ENCODE assay signal across 12 cellular contexts in the genomic region with DNA sequence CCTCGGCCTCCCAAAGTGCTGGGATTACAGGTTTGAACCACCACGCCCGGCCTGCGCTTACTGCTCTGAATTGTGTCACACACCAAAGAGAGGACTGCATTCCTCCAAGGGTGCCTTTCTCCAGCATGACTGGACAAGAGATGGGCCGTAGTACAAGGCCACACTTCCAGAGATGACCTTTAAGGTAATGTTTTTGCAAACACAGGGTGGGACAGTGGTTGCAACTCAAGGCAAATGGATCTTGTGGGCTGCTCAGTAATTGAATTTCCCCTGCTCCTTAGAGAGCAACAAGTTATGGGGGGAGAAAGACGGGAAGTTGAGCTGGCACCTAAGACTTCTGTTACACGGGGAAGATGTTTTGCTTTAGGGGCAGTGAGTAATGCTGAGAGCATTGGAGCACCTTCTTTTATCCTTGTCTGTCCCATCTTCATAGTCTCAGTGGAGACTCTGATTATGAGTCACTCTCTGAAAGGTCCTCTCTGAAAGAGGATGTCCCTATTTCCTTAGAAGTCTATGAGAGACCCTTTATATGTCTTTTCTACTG.
DNase-seq lines count a peak whose midpoint lies in the region; ATAC-seq, FAIRE-seq and TF ChIP-seq lines count a peak whose summit lies in the region.
"Had no signal": no experiment of that assay in that cellular context is flagged by ENCODE, and none has a peak within 500 bp of the region (broad histone marks: within the 10 kb centered on the region; RNA-seq: fewer than 3 reads in every experiment).

No MANE protein-coding gene starts in this region.

- H3K36me3 ChIP-seq in HepG2 (replicated peaks in 1 of 2; ENCODE audit: control insufficient read depth in 1 of 2, insufficient read depth in 2 of 2, low read length in 2 of 2) (no peaks in the 10 kb centered on the region), right lobe of liver (no peaks in the 10 kb centered on the region), upper lobe of left lung (no peaks in the 10 kb centered on the region)
- H3K36me3 ChIP-seq: pancreas, uterus had no signal

- TF ChIP-seq CTCF in HepG2 (CRISPR knock-in tag; IDR thresholded peaks at IDR 0.05), result no peak
- no peak for TF ChIP-seq CTCF in right lobe of liver (IDR thresholded peaks at IDR 0.05)
- no peak for TF ChIP-seq CTCF in fibroblast of the aortic adventitia (IDR thresholded peaks at IDR 0.05; ENCODE audit: insufficient read depth, low read length)
- no peak for TF ChIP-seq CTCF in upper lobe of left lung (IDR thresholded peaks at IDR 0.05)

- H3K27ac ChIP-seq in HepG2 (ENCODE audit: extremely low read length, insufficient read depth, low read length) (no peak overlapping the region), right lobe of liver (no peak overlapping the region), upper lobe of left lung (no peak overlapping the region)
- H3K27ac ChIP-seq: KMS-11, pancreas, uterus had no signal

- peaks cover 14% of the 10 kb centered on the region for H3K4me1 ChIP-seq in HepG2 (ENCODE audit: insufficient read depth, low read length)
- H3K4me1 ChIP-seq in right lobe of liver, result no peaks in the 10 kb centered on the region
- peaks cover 0 to 5% (median 3%) of the 10 kb centered on the region in 4 donors for H3K4me1 ChIP-seq in upper lobe of left lung
- H3K4me1 ChIP-seq: pancreas, uterus had no signal

- FAIRE-seq in HepG2 (lab: Jason Lieb, UNC) (no peak), urothelium cell line (lab: Jason Lieb, UNC) (no peak)
- FAIRE-seq: pancreas had no signal

- TF ChIP-seq POLR2A in HepG2 (IDR thresholded peaks at IDR 0.05; ENCODE audit: insufficient read depth in 1 of 2, low read depth in 2 of 2, low read length in 2 of 2), result no peak
- no peak for TF ChIP-seq POLR2A in right lobe of liver (IDR thresholded peaks at IDR 0.05)
- TF ChIP-seq POLR2A in upper lobe of left lung (IDR thresholded peaks at IDR 0.05), result no peak

- intact Hi-C loops in HepG2 (cut with micrococcal nuclease; ENCODE audit: unreplicated experiment), result no loop called here
- intact Hi-C loops in right lobe of liver (cut with DNase I), result no loop called here

- H3K27me3 ChIP-seq in HepG2 (ENCODE audit: control insufficient read depth in 1 of 2, insufficient read depth in 2 of 2, low read length in 2 of 2) (peaks cover 1 to 20% of the 10 kb centered on the region in 2 experiments; a peak in 3 of 5 replicates), right lobe of liver (no peaks in the 10 kb centered on the region), upper lobe of left lung (no peaks in the 10 kb centered on the region)
- H3K27me3 ChIP-seq: pancreas, uterus had no signal

- CTCF ChIA-PET in HepG2 (lab: Yijun Ruan, JAX; ENCODE audit: low intra/inter-chr PET ratio, low total read pairs), result no interaction called here

- no peak overlapping the region for H3K9ac ChIP-seq in HepG2 (ENCODE audit: insufficient read depth, low read depth, low read length)
- H3K9ac ChIP-seq: KMS-11 had no signal

- POLR2A ChIA-PET in HepG2 (lab: Yijun Ruan, JAX), result interaction anchor here (1.8 kb wide), 1 partner anchor 66 kb away, joined by 6 read pairs; a partner anchor contains a TSS

- no TSS peak for BruUV-seq in HepG2 (replicated peaks; lab: Mats Ljungman, UMichigan)

- H3K79me2 ChIP-seq in HepG2 (ENCODE audit: insufficient read depth, low read length), result no peaks in the 10 kb centered on the region

- in situ Hi-C loops in HepG2 (cut with HindIII; ENCODE audit: extremely low pct_ligation_motif_present, low pct_unique_long_range_greater_than_20kb), result no loop called here

- H3K4me2 ChIP-seq in HepG2 (ENCODE audit: low read depth, low read length), result no peak overlapping the region
- H3K4me2 ChIP-seq: KMS-11 had no signal

- TF ChIP-seq RAD21 in HepG2 (CRISPR knock-in tag; IDR thresholded peaks at IDR 0.05), result no peak

- H3K4me3 ChIP-seq in HepG2 (replicated peaks in 1 of 3; ENCODE audit: insufficient read depth in 1 of 3, low read depth in 2 of 3, low read length in 3 of 3) (no peak overlapping the region), right lobe of liver (no peak overlapping the region), fibroblast of the aortic adventitia (ENCODE audit: low read depth, low read length) (no peak overlapping the region), upper lobe of left lung (no peak overlapping the region)
- H3K4me3 ChIP-seq: pancreas, uterus had no signal

- WGBS in HepG2 (ENCODE audit: low lambda C conversion rate), result 7% methylated on average over 5 of the region's 7 CpGs
- WGBS in right lobe of liver (ENCODE audit: insufficient coverage, low coverage, low lambda C conversion rate, missing lambda C conversion rate), result 67% methylated on average over 6 of the region's 7 CpGs
- 86% methylated on average over 7 of the region's 7 CpGs for WGBS in upper lobe of left lung, 2 donors

- no peak overlapping the region for H2AFZ ChIP-seq in HepG2 (ENCODE audit: low read length)

- ATAC-seq in HepG2, result peak; percentile 50; the same call in 2 of the 3 replicates
- ATAC-seq in right lobe of liver, result no peak
- peak; percentile 78 for ATAC-seq in SK-N-SH treated with all-trans-retinoic acid at 6 μM for 48 hours
- no peak for ATAC-seq in stimulated activated naive CD8-positive, alpha-beta T cell treated with anti-CD3 and anti-CD28 coated beads, Interleukin-15, Interleukin-2, amounts not matched to agents 100 U/mL and 50 U/mL, for 24 hours
- ATAC-seq in upper lobe of left lung (ENCODE audit: low FRiP score in 2 of 2), result no peak

- TF ChIP-seq EP300 in HepG2 (IDR thresholded peaks at IDR 0.05; ENCODE audit: low read depth in 2 of 2, low read length in 2 of 2) (no peak), HepG2 (CRISPR knock-in tag; IDR thresholded peaks at IDR 0.05; ENCODE audit: borderline replicate concordance) (no peak), upper lobe of left lung (IDR thresholded peaks at IDR 0.05) (no peak)

- DNase-seq in HepG2 (ENCODE audit: low spot score) (no peak), right lobe of liver (no peak), fibroblast of the aortic adventitia (ENCODE audit: low read depth) (peak; percentile 23), urothelium cell line (ENCODE audit: low spot score) (peak; percentile 53), Ammon's horn (ENCODE audit: low spot score) (no peak), upper lobe of left lung (no peak)
- DNase-seq in stimulated activated naive CD8-positive, alpha-beta T cell treated with anti-CD3 and anti-CD28 coated beads, Interleukin-15, Interleukin-2, amounts not matched to agents 100 U/mL and 50 U/mL, for 24 hours, result no peak
- DNase-seq: activated CD4-positive, alpha-beta T cell treated with anti-CD3 and anti-CD28 coated beads for 48 hours; pancreas had no signal

- no peaks in the 10 kb centered on the region for H4K20me1 ChIP-seq in HepG2 (ENCODE audit: insufficient read depth, low read length)

- H3K9me3 ChIP-seq in HepG2 (ENCODE audit: low read length) (no peaks in the 10 kb centered on the region), right lobe of liver (no peaks in the 10 kb centered on the region), upper lobe of left lung (peaks cover 0 to 2% (median 0%) of the 10 kb centered on the region in 4 donors)
- H3K9me3 ChIP-seq: pancreas had no signal

TF ChIP-seq in HepG2, 621 proteins besides CTCF, POLR2A, EP300 and RAD21 (continues in another document):
- TF ChIP-seq HHEX (CRISPR knock-in tag; IDR thresholded peaks at IDR 0.05) (no peak), ZNF749 (CRISPR knock-in tag; IDR thresholded peaks at IDR 0.05; ENCODE audit: borderline replicate concordance) (no peak), REL (CRISPR knock-in tag; conservative IDR thresholded peaks at IDR 0.05) (no peak), HMG20A (CRISPR knock-in tag; IDR thresholded peaks at IDR 0.05; ENCODE audit: borderline replicate concordance) (no peak), RBM39 (IDR thresholded peaks at IDR 0.05; ENCODE audit: low read depth, low read length, poor library complexity, severe bottlenecking) (no peak), ELF1 (CRISPR knock-in tag; IDR thresholded peaks at IDR 0.05) (no peak), KLF12 (CRISPR knock-in tag; IDR thresholded peaks at IDR 0.05; ENCODE audit: borderline replicate concordance) (no peak), ZNF772 (CRISPR knock-in tag; IDR thresholded peaks at IDR 0.05) (no peak)
- TF ChIP-seq, protein P1, sequence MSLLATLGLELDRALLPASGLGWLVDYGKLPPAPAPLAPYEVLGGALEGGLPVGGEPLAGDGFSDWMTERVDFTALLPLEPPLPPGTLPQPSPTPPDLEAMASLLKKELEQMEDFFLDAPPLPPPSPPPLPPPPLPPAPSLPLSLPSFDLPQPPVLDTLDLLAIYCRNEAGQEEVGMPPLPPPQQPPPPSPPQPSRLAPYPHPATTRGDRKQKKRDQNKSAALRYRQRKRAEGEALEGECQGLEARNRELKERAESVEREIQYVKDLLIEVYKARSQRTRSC (CRISPR knock-in tag; IDR thresholded peaks at IDR 0.05; ENCODE audit: low read depth), result no peak

TF ChIP-seq in SK-N-SH treated with all-trans-retinoic acid at 6 μM for 48 hours, 23 proteins besides CTCF, POLR2A, EP300 and RAD21 (continues in another document):
- TF ChIP-seq, protein P2, sequence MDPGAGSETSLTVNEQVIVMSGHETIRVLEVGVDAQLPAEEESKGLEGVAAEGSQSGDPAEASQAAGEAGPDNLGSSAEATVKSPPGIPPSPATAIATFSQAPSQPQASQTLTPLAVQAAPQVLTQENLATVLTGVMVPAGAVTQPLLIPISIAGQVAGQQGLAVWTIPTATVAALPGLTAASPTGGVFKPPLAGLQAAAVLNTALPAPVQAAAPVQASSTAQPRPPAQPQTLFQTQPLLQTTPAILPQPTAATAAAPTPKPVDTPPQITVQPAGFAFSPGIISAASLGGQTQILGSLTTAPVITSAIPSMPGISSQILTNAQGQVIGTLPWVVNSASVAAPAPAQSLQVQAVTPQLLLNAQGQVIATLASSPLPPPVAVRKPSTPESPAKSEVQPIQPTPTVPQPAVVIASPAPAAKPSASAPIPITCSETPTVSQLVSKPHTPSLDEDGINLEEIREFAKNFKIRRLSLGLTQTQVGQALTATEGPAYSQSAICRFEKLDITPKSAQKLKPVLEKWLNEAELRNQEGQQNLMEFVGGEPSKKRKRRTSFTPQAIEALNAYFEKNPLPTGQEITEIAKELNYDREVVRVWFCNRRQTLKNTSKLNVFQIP (CRISPR knock-in tag; IDR thresholded peaks at IDR 0.05; ENCODE audit: borderline replicate concordance, low read depth), result no peak
- TF ChIP-seq ZC3H10 (CRISPR knock-in tag; IDR thresholded peaks at IDR 0.05) (no peak), CSDC2 (CRISPR knock-in tag; IDR thresholded peaks at IDR 0.05) (no peak)
- TF ChIP-seq, protein P3, sequence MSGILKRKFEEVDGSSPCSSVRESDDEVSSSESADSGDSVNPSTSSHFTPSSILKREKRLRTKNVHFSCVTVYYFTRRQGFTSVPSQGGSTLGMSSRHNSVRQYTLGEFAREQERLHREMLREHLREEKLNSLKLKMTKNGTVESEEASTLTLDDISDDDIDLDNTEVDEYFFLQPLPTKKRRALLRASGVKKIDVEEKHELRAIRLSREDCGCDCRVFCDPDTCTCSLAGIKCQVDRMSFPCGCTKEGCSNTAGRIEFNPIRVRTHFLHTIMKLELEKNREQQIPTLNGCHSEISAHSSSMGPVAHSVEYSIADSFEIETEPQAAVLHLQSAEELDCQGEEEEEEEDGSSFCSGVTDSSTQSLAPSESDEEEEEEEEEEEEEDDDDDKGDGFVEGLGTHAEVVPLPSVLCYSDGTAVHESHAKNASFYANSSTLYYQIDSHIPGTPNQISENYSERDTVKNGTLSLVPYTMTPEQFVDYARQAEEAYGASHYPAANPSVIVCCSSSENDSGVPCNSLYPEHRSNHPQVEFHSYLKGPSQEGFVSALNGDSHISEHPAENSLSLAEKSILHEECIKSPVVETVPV (CRISPR knock-in tag; IDR thresholded peaks at IDR 0.05), result no peak

Comparison
In these comparisons a context has a peak if more than half of its experiments do, and no peak if none do; other contexts are left out.
1. ATAC-seq: peak in HepG2 (single experiment) and SK-N-SH treated with all-trans-retinoic acid at 6 μM for 48 hours (single experiment); none in right lobe of liver (0 of 4), stimulated activated naive CD8-positive, alpha-beta T cell treated with anti-CD3 and anti-CD28 coated beads, Interleukin-15, Interleukin-2, amounts not matched to agents 100 U/mL and 50 U/mL, for 24 hours (single experiment) and upper lobe of left lung (0 of 2).
2. DNase-seq: peak in fibroblast of the aortic adventitia (single experiment) and urothelium cell line (single experiment); none in HepG2 (single experiment), right lobe of liver (0 of 3), Ammon's horn (single experiment), stimulated activated naive CD8-positive, alpha-beta T cell treated with anti-CD3 and anti-CD28 coated beads, Interleukin-15, Interleukin-2, amounts not matched to agents 100 U/mL and 50 U/mL, for 24 hours (single experiment) and upper lobe of left lung (0 of 2).